In genomic region chr9:24897826-24898225, GRCh38 we compare ENCODE assay signal across 24 cellular contexts.
"Had no signal": no experiment of that assay in that cellular context is flagged by ENCODE, and none has a peak within 500 bp of the region (broad histone marks: within the 10 kb centered on the region; RNA-seq: fewer than 3 reads in every experiment).

No MANE protein-coding gene starts in this region.

- H2AFZ ChIP-seq: neural progenitor cell had no signal

- H3K4me1 ChIP-seq: pancreas, psoas muscle, right lobe of liver, stomach, thyroid gland, tibial nerve, upper lobe of right lung, uterus had no signal

- H3K27me3 ChIP-seq: neural progenitor cell, neutrophil, pancreas, right lobe of liver, stomach, thyroid gland, tibial nerve, upper lobe of right lung, uterus had no signal

- H3K9ac ChIP-seq: neural progenitor cell had no signal

- H3K27ac ChIP-seq: neural progenitor cell, neutrophil, pancreas, psoas muscle, right lobe of liver, skin epidermis, stomach, thoracic aorta, thyroid gland, tibial nerve, upper lobe of right lung, uterus had no signal

- ATAC-seq: naive thymus-derived CD4-positive, alpha-beta T cell; natural killer cell; pancreas; psoas muscle; right cardiac atrium; right lobe of liver; stimulated activated effector memory CD8-positive, alpha-beta T cell treated with anti-CD3 and anti-CD28 coated beads, Interleukin-12 subunit alpha, Interleukin-12 subunit beta, amount 100 ng/mL, for 72 hours; stimulated activated naive B cell treated with anti-CD40 and anti-IgM and Interleukin-4, amounts not matched to agents 10 μg/mL and 1 μg/mL and 100 μg/mL, for 72 hours; upper lobe of right lung had no signal

- DNase-seq: naive thymus-derived CD4-positive, alpha-beta T cell; natural killer cell; nucleus accumbens; right cardiac atrium; right lobe of liver; stimulated activated CD4-positive, alpha-beta T cell treated with anti-CD3 and anti-CD28 coated beads, Interleukin-15, amount 100 ng/mL, for 24 hours; stimulated activated CD4-positive, alpha-beta T cell treated with anti-CD3 and anti-CD28 coated beads, Interleukin-2, amount 100 ng/mL, for 24 hours; stimulated activated CD4-positive, alpha-beta T cell treated with anti-CD3 and anti-CD28 coated beads, Interleukin-2, amount 100 ng/mL, for 48 hours; stimulated activated CD4-positive, alpha-beta T cell treated with anti-CD3 and anti-CD28 coated beads, Interleukin-4, amount 100 ng/mL, for 24 hours; stimulated activated naive B cell treated with anti-CD40 and anti-IgM and Interleukin-4, amounts not matched to agents 10 μg/mL and 1 μg/mL and 100 μg/mL, for 72 hours; stimulated activated naive CD4-positive, alpha-beta T cell treated with Interleukin-2 at 50 U/mL for 16 hours; stomach; thyroid gland; upper lobe of right lung; uterus had no signal

- FAIRE-seq: pancreas had no signal

- H3K36me3 ChIP-seq: neural progenitor cell, neutrophil, pancreas, right lobe of liver, stomach, thoracic aorta, thyroid gland, tibial nerve, upper lobe of right lung, uterus had no signal

- H3K4me3 ChIP-seq: neural progenitor cell, pancreas, psoas muscle, right lobe of liver, skin epidermis, smooth muscle cell, stomach, thoracic aorta, thyroid gland, tibial nerve, upper lobe of right lung, uterus had no signal

- H3K4me2 ChIP-seq: neural progenitor cell, smooth muscle cell had no signal

- H3K9me3 ChIP-seq: neutrophil, pancreas, psoas muscle, right lobe of liver, thoracic aorta, thyroid gland, upper lobe of right lung, uterus had no signal
